Comparison of ENCODE assay signal across 25 cellular contexts in the genomic region with DNA sequence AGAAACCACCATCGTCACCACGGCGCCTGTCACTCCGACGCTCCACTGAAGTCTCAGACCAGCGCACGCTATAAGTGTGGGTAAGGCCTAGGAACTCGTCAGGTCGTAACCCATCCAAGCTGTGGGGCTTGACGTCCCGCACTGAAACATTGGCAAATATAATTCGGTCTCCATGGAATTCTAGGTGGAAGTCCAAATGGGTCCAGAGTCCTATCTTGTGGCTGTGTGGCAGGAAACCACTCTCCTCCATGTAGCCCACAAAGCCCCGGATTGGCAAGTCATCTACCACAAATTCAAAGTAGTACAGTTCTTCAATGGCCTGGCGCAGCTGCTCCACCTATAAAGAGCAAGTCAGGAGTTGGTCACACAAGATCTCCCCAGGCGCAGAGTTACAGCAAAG. TPM values are rescaled to one million over a fixed set of nuclear protein-coding genes. Genes with fewer than 3 reads are reported as not detected.
DNase-seq lines count a peak whose midpoint lies in the region; ATAC-seq and TF ChIP-seq lines count a peak whose summit lies in the region.
"Had no signal": no experiment of that assay in that cellular context is flagged by ENCODE, and none has a peak within 500 bp of the region (broad histone marks: within the 10 kb centered on the region; RNA-seq: fewer than 3 reads in every experiment).

No MANE protein-coding gene starts in this region.

- H3K27me3 ChIP-seq in mammary epithelial cell (ENCODE audit: insufficient read depth, low read length) (no peaks in the 10 kb centered on the region), DND-41 (ENCODE audit: insufficient read depth, low read length, poor library complexity) (no peaks in the 10 kb centered on the region), neural progenitor cell (no peaks in the 10 kb centered on the region)
- H3K27me3 ChIP-seq: neutrophil, sigmoid colon, testis had no signal

- H3K4me3 Mint-ChIP-seq in MCF 10A (ENCODE audit: unreplicated experiment): no peak overlapping the region
- no peak overlapping the region for H3K4me3 Mint-ChIP-seq in central memory CD8-positive, alpha-beta T cell
- peak overlapping the region; percentile 43 for H3K4me3 Mint-ChIP-seq in neural progenitor cell
- H3K4me3 Mint-ChIP-seq: CD14-positive monocyte, HFFc6 had no signal

- H3K9me3 ChIP-seq in mammary epithelial cell (replicated peaks; ENCODE audit: insufficient read depth, low read length) (no peaks in the 10 kb centered on the region), DND-41 (ENCODE audit: insufficient read depth, low read length, severe bottlenecking) (no peaks in the 10 kb centered on the region), neural progenitor cell (ENCODE audit: low read depth) (no peaks in the 10 kb centered on the region)
- H3K9me3 ChIP-seq: neutrophil, sigmoid colon, testis had no signal

- peaks cover 43% of the 10 kb centered on the region for H3F3A ChIP-seq in neural progenitor cell (ENCODE audit: low read depth)

- no TSS peak for BruUV-seq in MCF 10A (replicated peaks; lab: Mats Ljungman, UMichigan)
- BruUV-seq in mammary epithelial cell (replicated peaks; lab: Mats Ljungman, UMichigan): no TSS peak

- H3K4me1 Mint-ChIP-seq in MCF 10A (ENCODE audit: insufficient read depth, unreplicated experiment) (peaks cover 24% of the 10 kb centered on the region), neural progenitor cell (peaks cover 31% of the 10 kb centered on the region)
- peaks cover 55% of the 10 kb centered on the region for H3K4me1 Mint-ChIP-seq in central memory CD8-positive, alpha-beta T cell

- H3K27me3 Mint-ChIP-seq in MCF 10A (ENCODE audit: insufficient read depth, unreplicated experiment) (no peaks in the 10 kb centered on the region), neural progenitor cell (ENCODE audit: insufficient read depth, low read depth) (peaks cover 8% of the 10 kb centered on the region)
- no peaks in the 10 kb centered on the region for H3K27me3 Mint-ChIP-seq in central memory CD8-positive, alpha-beta T cell
- H3K27me3 Mint-ChIP-seq: progenitor cell of endocrine pancreas had no signal

- POLR2A ChIA-PET in MCF 10A (lab: Yijun Ruan, JAX): interaction anchor here (1.0 to 3.9 kb wide), 2 partner anchors 13 to 50 kb away, joined by 3 to 29 read pairs; a partner anchor contains a TSS

- H4K20me1 ChIP-seq in mammary epithelial cell (ENCODE audit: insufficient read depth, low read length) (no peaks in the 10 kb centered on the region), DND-41 (ENCODE audit: insufficient read depth, low read length) (no peaks in the 10 kb centered on the region), neural progenitor cell (ENCODE audit: low read depth) (peaks cover 3% of the 10 kb centered on the region)

- DNase-seq in MCF 10A (ENCODE audit: unreplicated experiment): no peak
- DNase-seq in mammary epithelial cell: no peak
- no peak for DNase-seq in DND-41
- no peak for DNase-seq in central memory CD8-positive, alpha-beta T cell (ENCODE audit: low spot score in 2 of 2)
- no peak for DNase-seq in neural progenitor cell (ENCODE audit: low spot score)
- DNase-seq in GM10266 (ENCODE audit: extremely low spot score): no peak
- DNase-seq in HK-2 (ENCODE audit: unreplicated experiment): no peak
- DNase-seq: activated CD4-positive, alpha-beta T cell treated with anti-CD3 and anti-CD28 coated beads, Interleukin-2, amount 50 U/mL, for 48 hours; activated gamma-delta T cell treated with Interleukin-2 at 50 U/mL for 16 hours; GOT3; HFFc6; Kasumi-1; NCI-H510A; sigmoid colon; stimulated activated naive CD8-positive, alpha-beta T cell treated with anti-CD3 and anti-CD28 coated beads, Interleukin-15, Interleukin-2, amounts not matched to agents 100 U/mL and 50 U/mL, for 24 hours; testis had no signal

- H3K79me2 ChIP-seq in mammary epithelial cell (ENCODE audit: insufficient read depth, low read length): peaks cover 66% of the 10 kb centered on the region
- peaks cover 52% of the 10 kb centered on the region for H3K79me2 ChIP-seq in DND-41 (ENCODE audit: insufficient read depth, low read length)
- peaks cover 15% of the 10 kb centered on the region for H3K79me2 ChIP-seq in neural progenitor cell (ENCODE audit: low read depth)

- dilution Hi-C loops in mammary epithelial cell (cut with HindIII; ENCODE audit: low sequenced_read_pairs): no loop called here

- peaks cover 22% of the 10 kb centered on the region for H3K4me1 ChIP-seq in mammary epithelial cell (ENCODE audit: insufficient read depth, low read length)
- peaks cover 66% of the 10 kb centered on the region for H3K4me1 ChIP-seq in DND-41 (ENCODE audit: insufficient read depth, low read length)
- H3K4me1 ChIP-seq in neural progenitor cell: peaks cover 6% of the 10 kb centered on the region

- CTCF ChIA-PET in MCF 10A (lab: Yijun Ruan, JAX) (interaction anchor here (1.1 kb wide), 1 partner anchor 84 kb away, joined by 3 read pairs; no protein-coding TSS in a partner anchor), mammary epithelial cell (lab: Charles Lee; ENCODE audit: low non-redundant PET) (no interaction called here)

- H3K36me3 ChIP-seq in mammary epithelial cell (ENCODE audit: insufficient read depth, low read length) (peaks cover 3% of the 10 kb centered on the region), DND-41 (ENCODE audit: insufficient read depth, low read length) (peaks cover 26% of the 10 kb centered on the region), neural progenitor cell (no peaks in the 10 kb centered on the region)

- TF ChIP-seq CTCF in MCF 10A (IDR thresholded peaks at IDR 0.05; ENCODE audit: unreplicated experiment) (no peak), mammary epithelial cell (conservative IDR thresholded peaks at IDR 0.05 in 1 of 2, IDR thresholded peaks at IDR 0.05 in 1 of 2; ENCODE audit: extremely low read depth in 1 of 2, insufficient read depth in 1 of 2, low read depth in 1 of 2, low read length in 2 of 2) (no peak), DND-41 (IDR thresholded peaks at IDR 0.05; ENCODE audit: borderline replicate concordance, extremely low read depth, low read length, poor library complexity, severe bottlenecking) (no peak), neural progenitor cell (IDR thresholded peaks at IDR 0.05) (no peak), GM10266 (IDR thresholded peaks at IDR 0.05; ENCODE audit: control insufficient read depth, insufficient read depth, low read depth, missing control alignments) (no peak)

- H3K4me2 ChIP-seq in mammary epithelial cell (ENCODE audit: insufficient read depth, low read depth, low read length): no peak overlapping the region
- H3K4me2 ChIP-seq in DND-41 (ENCODE audit: insufficient read depth, low read length): peak overlapping the region; percentile 16; the same call in 1 of the 2 replicates
- H3K4me2 ChIP-seq in neural progenitor cell: no peak overlapping the region

- no peak overlapping the region for H3K27ac ChIP-seq in mammary epithelial cell (ENCODE audit: insufficient read depth, low read depth, low read length)
- no peak overlapping the region for H3K27ac ChIP-seq in DND-41 (ENCODE audit: low read length)
- H3K27ac ChIP-seq in neural progenitor cell: no peak overlapping the region
- H3K27ac ChIP-seq: neutrophil, sigmoid colon, testis had no signal

- no peak for ATAC-seq in DND-41 (ENCODE audit: insufficient read depth, low read depth)
- ATAC-seq in central memory CD8-positive, alpha-beta T cell (replicated peaks; ENCODE audit: extremely low read depth, poor library complexity, severe bottlenecking): no peak
- ATAC-seq in GM19328 (IDR thresholded peaks at IDR 0.05; ENCODE audit: unreplicated experiment): no peak
- ATAC-seq: SK-N-SH treated with all-trans-retinoic acid at 6 μM for 48 hours; stimulated activated naive CD8-positive, alpha-beta T cell treated with anti-CD3 and anti-CD28 coated beads, Interleukin-15, Interleukin-2, amounts not matched to agents 100 U/mL and 50 U/mL, for 24 hours had no signal

- WGBS in mammary epithelial cell (ENCODE audit: low coverage, missing lambda C conversion rate): 95% methylated on average over 14 of the region's 15 CpGs

- H3K36me3 Mint-ChIP-seq in MCF 10A (ENCODE audit: insufficient read depth, unreplicated experiment) (peaks cover 44% of the 10 kb centered on the region), neural progenitor cell (peaks cover 21% of the 10 kb centered on the region)
- H3K36me3 Mint-ChIP-seq in central memory CD8-positive, alpha-beta T cell (ENCODE audit: insufficient read depth): peaks cover 40% of the 10 kb centered on the region

- H3K4me3 ChIP-seq in mammary epithelial cell (replicated peaks in 1 of 3; ENCODE audit: insufficient read depth in 1 of 3, low read depth in 2 of 3, low read length in 3 of 3) (no peak overlapping the region), DND-41 (ENCODE audit: low read depth in 1 of 2, low read length in 2 of 2) (no peak overlapping the region), neural progenitor cell (no peak overlapping the region)
- H3K4me3 ChIP-seq: sigmoid colon, testis had no signal

- H2AFZ ChIP-seq in mammary epithelial cell (ENCODE audit: low read depth, low read length): no peak overlapping the region
- no peak overlapping the region for H2AFZ ChIP-seq in DND-41 (ENCODE audit: low read depth, low read length)
- H2AFZ ChIP-seq in neural progenitor cell (replicated peaks): no peak overlapping the region

- H3K27ac Mint-ChIP-seq in MCF 10A (ENCODE audit: low read depth, unreplicated experiment) (peak overlapping the region; percentile 30), neural progenitor cell (no peak overlapping the region)
- H3K27ac Mint-ChIP-seq in central memory CD8-positive, alpha-beta T cell (ENCODE audit: low read depth): peak overlapping the region; percentile 79
- H3K27ac Mint-ChIP-seq: HFFc6, progenitor cell of endocrine pancreas had no signal

- intact Hi-C loops in MCF 10A (cut with micrococcal nuclease): no loop called here
- intact Hi-C loops in mammary epithelial cell (cut with micrococcal nuclease): no loop called here

- in situ Hi-C loops in mammary epithelial cell (cut with MboI; ENCODE audit: low sequenced_read_pairs in 2 of 2): no loop called here

- H3K9ac ChIP-seq in mammary epithelial cell (ENCODE audit: insufficient read depth, low read length) (no peak overlapping the region), DND-41 (ENCODE audit: low read depth, low read length) (no peak overlapping the region), neural progenitor cell (no peak overlapping the region)

- H3K9me3 Mint-ChIP-seq in MCF 10A (ENCODE audit: unreplicated experiment) (no peaks in the 10 kb centered on the region), neural progenitor cell (no peaks in the 10 kb centered on the region)
- no peaks in the 10 kb centered on the region for H3K9me3 Mint-ChIP-seq in central memory CD8-positive, alpha-beta T cell
- H3K9me3 Mint-ChIP-seq: CD14-positive monocyte, HFFc6 had no signal

RNA-seq across cellular contexts. Expression of a gene that starts 2.3 kb away (rescaled TPM):
- 67.8 and 103 TPM in 2 replicates for total RNA-seq in MCF 10A (2022)
- total RNA-seq in mammary epithelial cell: 10 to 100 TPM; 50.9 to 64.2 TPM
- 46.1 TPM for polyA plus RNA-seq in mammary epithelial cell
- polyA minus RNA-seq in mammary epithelial cell: 19.9 TPM
- 30.5 and 37.6 TPM in 2 replicates for total RNA-seq in neural progenitor cell (ENCODE audit: low replicate concordance)

RNA-seq across cellular contexts. Expression of a gene that starts 4.3 kb away (rescaled TPM):
- total RNA-seq in MCF 10A (2022): 57.2 and 100 TPM in 2 replicates
- 10 to 100 TPM; 44.2 to 60.2 TPM for total RNA-seq in mammary epithelial cell
- polyA plus RNA-seq in mammary epithelial cell: 35.1 TPM
- 75.4 TPM for polyA minus RNA-seq in mammary epithelial cell
- total RNA-seq in neural progenitor cell (ENCODE audit: low replicate concordance): 15.9 and 35.5 TPM in 2 replicates

RNA-seq across cellular contexts. Expression of a gene that starts 12.6 kb away (rescaled TPM):
- total RNA-seq in MCF 10A (2022) (0.68 and 1.2 TPM in 2 replicates), mammary epithelial cell (under 1 TPM in 1 of 2 donors, not detected in 1; 0.96 TPM), neural progenitor cell (ENCODE audit: low replicate concordance) (not detected in 2 replicates)
- polyA plus RNA-seq in mammary epithelial cell: not detected
- not detected for polyA minus RNA-seq in mammary epithelial cell
- total RNA-seq: epithelial cell of proximal tubule, kidney epithelial cell, lower leg skin had no signal
- polyA plus RNA-seq: AG04450 had no signal

RNA-seq across cellular contexts. Expression of a gene that starts 20.4 kb away (rescaled TPM):
- total RNA-seq in MCF 10A (2022) (88.6 and 99.0 TPM in 2 replicates), mammary epithelial cell (10 to 100 TPM; 25.3 to 51.5 TPM), neural progenitor cell (ENCODE audit: low replicate concordance) (35.3 and 37.1 TPM in 2 replicates)
- 61.2 TPM for polyA plus RNA-seq in mammary epithelial cell
- polyA minus RNA-seq in mammary epithelial cell: 1.9 TPM

RNA-seq across cellular contexts. Expression of a gene that starts 21.1 kb away (rescaled TPM):
- total RNA-seq in MCF 10A (2022) (6.1 and 12.1 TPM in 2 replicates), mammary epithelial cell (10 to 100 TPM in 1 of 2 donors, 1 to 10 TPM in 1; 2.7 to 15.0 TPM), neural progenitor cell (ENCODE audit: low replicate concordance) (34.6 and 59.8 TPM in 2 replicates)
- 1.9 TPM for polyA plus RNA-seq in mammary epithelial cell
- polyA minus RNA-seq in mammary epithelial cell: 6.5 TPM
